ENCODE assay signal across 8 cellular contexts in genomic region chr5:57173318-57174127, GRCh38. TPM values are rescaled to one million over a fixed set of nuclear protein-coding genes. Genes with fewer than 3 reads are reported as not detected.
DNase-seq lines count a peak whose midpoint lies in the region; ATAC-seq and TF ChIP-seq lines count a peak whose summit lies in the region.

A gene with protein sequence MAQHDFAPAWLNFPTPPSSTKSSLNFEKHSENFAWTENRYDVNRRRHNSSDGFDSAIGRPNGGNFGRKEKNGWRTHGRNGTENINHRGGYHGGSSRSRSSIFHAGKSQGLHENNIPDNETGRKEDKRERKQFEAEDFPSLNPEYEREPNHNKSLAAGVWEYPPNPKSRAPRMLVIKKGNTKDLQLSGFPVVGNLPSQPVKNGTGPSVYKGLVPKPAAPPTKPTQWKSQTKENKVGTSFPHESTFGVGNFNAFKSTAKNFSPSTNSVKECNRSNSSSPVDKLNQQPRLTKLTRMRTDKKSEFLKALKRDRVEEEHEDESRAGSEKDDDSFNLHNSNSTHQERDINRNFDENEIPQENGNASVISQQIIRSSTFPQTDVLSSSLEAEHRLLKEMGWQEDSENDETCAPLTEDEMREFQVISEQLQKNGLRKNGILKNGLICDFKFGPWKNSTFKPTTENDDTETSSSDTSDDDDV (plus strand): TSS chr5:57174059. CDS start chr5:57214131, 40,072 bp downstream.

- WGBS in spleen, 5 donors: 0 to 1% (median 0%) methylated on average over 43 to 83 of the region's 83 CpGs

- no peaks in the 10 kb centered on the region for H3K27me3 ChIP-seq in spleen (replicated peaks in 1 of 7)

- CTCF ChIA-PET in activated B cell treated with CpG ODN at 0.5 μM for 24 hours (lab: Charles Lee): interaction anchor here (0.5 kb wide), 1 partner anchor 37 kb away, joined by 5 read pairs; no protein-coding TSS in a partner anchor

- POLR2A ChIA-PET in activated B cell treated with CpG ODN at 0.5 μM for 24 hours (lab: Charles Lee): interaction anchor here (0.6 to 1.5 kb wide), 34 partner anchors 8 to 1372 kb away, joined by 3 to 43 read pairs (median 4); partner anchors contain the start of genes IL6ST and SETD9

- H3K27me3 Mint-ChIP-seq in activated B cell treated with CpG ODN at 0.5 μM for 24 hours (no peaks in the 10 kb centered on the region), immature natural killer cell (ENCODE audit: low read depth in 3 of 3) (peaks cover 17 to 35% (median 26%) of the 10 kb centered on the region in 3 donors)

- H3K36me3 ChIP-seq in spleen: peaks cover 0 to 13% (median 0%) of the 10 kb centered on the region in 6 donors

- TF ChIP-seq CTCF in activated B cell treated with CpG ODN at 0.5 μM for 24 hours (IDR thresholded peaks at IDR 0.05) (no peak), spleen (IDR thresholded peaks at IDR 0.05 in 8 of 11, conservative IDR thresholded peaks at IDR 0.05 in 3 of 11) (peak in 5 of 11 experiments; percentile 7 to 56 (median 28))

- intact Hi-C loops in activated B cell treated with CpG ODN at 0.5 μM for 24 hours (cut with micrococcal nuclease): loop anchor here (1.0 to 10.0 kb wide), 16 partner anchors 15 to 2001 kb away; partner anchors contain the start of genes CDC20B, DHX29, GAPT and MTREX
- intact Hi-C loops in spleen (cut with DNase I; ENCODE audit: low total_unique reads): no loop called here

- H3K9me3 ChIP-seq in spleen: no peaks in the 10 kb centered on the region

- H3K4me3 Mint-ChIP-seq in activated B cell treated with CpG ODN at 0.5 μM for 24 hours (peak within 1 kb of the TSS; percentile 95), immature natural killer cell (peak within 1 kb of the TSS; percentile 96 to 100 (median 97))

- TF ChIP-seq POLR2A in GM18951 (IDR thresholded peaks at IDR 0.05; ENCODE audit: extremely low read depth, insufficient read depth, insufficient read length) (peak; percentile 72), spleen (IDR thresholded peaks at IDR 0.05) (peak in 2 of 3 donors; percentile 39 to 51)

- in situ Hi-C loops in GM18951 (cut with MboI; ENCODE audit: low sequenced_read_pairs, unreplicated experiment): no loop called here

- H3K36me3 Mint-ChIP-seq in activated B cell treated with CpG ODN at 0.5 μM for 24 hours (ENCODE audit: low read depth) (peaks cover 47% of the 10 kb centered on the region), immature natural killer cell (peaks cover 0 to 5% (median 4%) of the 10 kb centered on the region in 3 donors)

- ATAC-seq in HG03196 (IDR thresholded peaks at IDR 0.05; ENCODE audit: unreplicated experiment): peak; percentile 75
- peak; percentile 73 for ATAC-seq in activated B cell treated with CpG ODN at 0.5 μM for 24 hours (ENCODE audit: low read depth)

- H3K27ac Mint-ChIP-seq in activated B cell treated with CpG ODN at 0.5 μM for 24 hours: peak within 1 kb of the TSS; percentile 97
- peak within 1 kb of the TSS; percentile 98 to 100 (median 99) for H3K27ac Mint-ChIP-seq in immature natural killer cell

- H3K4me3 ChIP-seq in spleen: peak within 1 kb of the TSS; percentile 59 to 85 (median 74)

- DNase-seq in AG08395 (ENCODE audit: low spot score): peak; percentile 98
- DNase-seq in NCI-H345 (lab: John Stamatoyannopoulos, UW): peak; percentile 97
- peak; percentile 98 for DNase-seq in activated B cell treated with CpG ODN at 0.5 μM for 24 hours
- DNase-seq in caudate nucleus (lab: John Stamatoyannopoulos, UW): peak; percentile 93 to 100 (median 99)
- DNase-seq in immature natural killer cell: peak; percentile 98 to 99 (median 98)
- DNase-seq in spleen: peak; percentile 98

- H3K27ac ChIP-seq in caudate nucleus (ENCODE audit: low read depth, low read length): peak within 1 kb of the TSS; percentile 100
- H3K27ac ChIP-seq in spleen: peak within 1 kb of the TSS; percentile 98 to 100 (median 100)

- H3K4me1 Mint-ChIP-seq in activated B cell treated with CpG ODN at 0.5 μM for 24 hours (peaks cover 40% of the 10 kb centered on the region), immature natural killer cell (peaks cover 50 to 54% of the 10 kb centered on the region in 2 donors)

- H3K9me3 Mint-ChIP-seq in activated B cell treated with CpG ODN at 0.5 μM for 24 hours (no peaks in the 10 kb centered on the region), immature natural killer cell (no peaks in the 10 kb centered on the region)

- peaks cover 27 to 54% (median 45%) of the 10 kb centered on the region in 6 donors for H3K4me1 ChIP-seq in spleen

RNA-seq across cellular contexts. Expression of the gene that starts here (rescaled TPM):
- total RNA-seq in activated B cell treated with CpG ODN at 0.5 μM for 24 hours: 130 and 142 TPM in 2 replicates
- polyA plus RNA-seq in immature natural killer cell: 10 to 100 TPM; 60.7 to 95.6 (median 80.4) TPM
- total RNA-seq in spleen: 100 to 1,000 TPM in 2 of 7 donors, 10 to 100 TPM in 5; 81.9 to 118 (median 88.7) TPM
- polyA plus RNA-seq in spleen: 10 to 100 TPM; 58.0 to 77.7 (median 75.7) TPM

Comparison
In these comparisons a context has a peak if more than half of its experiments do, and no peak if none do; other contexts are left out.
1. Peak in every context shown above with its lines: DNase-seq, ATAC-seq, H3K4me3 ChIP-seq and H3K27ac ChIP-seq.